In genomic region chr20:45798935-45799642, GRCh38 we compare ENCODE assay signal across 9 cellular contexts. TPM values are rescaled to one million over a fixed set of nuclear protein-coding genes. Genes with fewer than 3 reads are reported as not detected.
DNase-seq lines count a peak whose midpoint lies in the region; FAIRE-seq and TF ChIP-seq lines count a peak whose summit lies in the region.
"Had no signal": no experiment of that assay in that cellular context is flagged by ENCODE, and none has a peak within 500 bp of the region (broad histone marks: within the 10 kb centered on the region; RNA-seq: fewer than 3 reads in every experiment).

No MANE protein-coding gene starts in this region.

- peaks cover 56% of the 10 kb centered on the region for H3K36me3 ChIP-seq in astrocyte (ENCODE audit: insufficient read depth, low read length)

- no peak overlapping the region for H3K4me2 ChIP-seq in astrocyte (ENCODE audit: low read length)

- H3K4me3 Mint-ChIP-seq in T-helper 2 cell treated with Interferon-gamma antibody and Interleukin-4, amounts not matched to agents 5 μg/mL and 100 μg/mL, for 36 hours: no peak overlapping the region
- no peak overlapping the region for H3K4me3 Mint-ChIP-seq in astrocyte (ENCODE audit: unreplicated experiment)

- no peaks in the 10 kb centered on the region for H3K9me3 Mint-ChIP-seq in T-helper 2 cell treated with Interferon-gamma antibody and Interleukin-4, amounts not matched to agents 5 μg/mL and 100 μg/mL, for 36 hours
- H3K9me3 Mint-ChIP-seq in astrocyte (ENCODE audit: unreplicated experiment): no peaks in the 10 kb centered on the region

- no peak overlapping the region for H3K27ac ChIP-seq in astrocyte (ENCODE audit: low read depth, low read length)
- H3K27ac ChIP-seq: epithelial cell of prostate had no signal

- H3K79me2 ChIP-seq in astrocyte (ENCODE audit: insufficient read depth, low read length): peaks cover 3% of the 10 kb centered on the region

- no peaks in the 10 kb centered on the region for H3K27me3 ChIP-seq in astrocyte (ENCODE audit: insufficient read depth, low read length)

- H2AFZ ChIP-seq in astrocyte (ENCODE audit: low read depth, low read length): no peak overlapping the region

- H3K27me3 Mint-ChIP-seq in T-helper 2 cell treated with Interferon-gamma antibody and Interleukin-4, amounts not matched to agents 5 μg/mL and 100 μg/mL, for 36 hours (ENCODE audit: low read depth): no peaks in the 10 kb centered on the region
- no peaks in the 10 kb centered on the region for H3K27me3 Mint-ChIP-seq in astrocyte (ENCODE audit: low read depth, unreplicated experiment)

- no peak for FAIRE-seq in astrocyte (lab: Jason Lieb, UNC)

- H3K36me3 Mint-ChIP-seq in T-helper 2 cell treated with Interferon-gamma antibody and Interleukin-4, amounts not matched to agents 5 μg/mL and 100 μg/mL, for 36 hours (ENCODE audit: low read depth): peaks cover 46% of the 10 kb centered on the region
- H3K36me3 Mint-ChIP-seq in astrocyte (ENCODE audit: low read depth, unreplicated experiment): peaks cover 16% of the 10 kb centered on the region

- peaks cover 6% of the 10 kb centered on the region for H3K4me1 Mint-ChIP-seq in T-helper 2 cell treated with Interferon-gamma antibody and Interleukin-4, amounts not matched to agents 5 μg/mL and 100 μg/mL, for 36 hours (ENCODE audit: low read depth)
- H3K4me1 Mint-ChIP-seq in astrocyte (ENCODE audit: low read depth, unreplicated experiment): no peaks in the 10 kb centered on the region

- peaks cover 6% of the 10 kb centered on the region for H4K20me1 ChIP-seq in astrocyte (ENCODE audit: insufficient read depth, low read length)

- DNase-seq in NK-92 treated with Interleukin-12 subunit alpha and Interleukin-12 subunit beta, amount 100 ng/mL, for 24 hours (lab: John Stamatoyannopoulos, UW): peak; percentile 47
- no peak for DNase-seq in NK-92 (lab: John Stamatoyannopoulos, UW; ENCODE audit: unreplicated experiment)
- DNase-seq in NCI-H1694 (lab: John Stamatoyannopoulos, UW): peak; percentile 59
- DNase-seq in T-helper 2 cell treated with Interferon-gamma antibody and Interleukin-4, amounts not matched to agents 5 μg/mL and 100 μg/mL, for 36 hours (ENCODE audit: low spot score): peak; percentile 40
- no peak for DNase-seq in astrocyte (ENCODE audit: low read depth)
- DNase-seq in iPS DF 4.7 (ENCODE audit: extremely low read depth, low spot score): peak; percentile 46
- DNase-seq in stimulated activated CD4-positive, alpha-beta T cell treated with anti-CD3 and anti-CD28 coated beads, Interleukin-15, amount 100 ng/mL, for 24 hours: peak; percentile 69
- no peak for DNase-seq in posterior vena cava (ENCODE audit: low spot score)

- TF ChIP-seq CTCF in astrocyte (IDR thresholded peaks at IDR 0.05; ENCODE audit: insufficient read depth, low read depth, low read length): peak; percentile 65

- intact Hi-C loops in posterior vena cava (cut with DNase I): loop anchor here in 1 of 2 donors (10.0 kb wide), 1 partner anchor 566 kb away; no protein-coding TSS in a partner anchor

- H3K4me3 ChIP-seq in astrocyte (ENCODE audit: insufficient read depth, low read depth, low read length): no peak overlapping the region

- peak overlapping the region; percentile 34 for H3K27ac Mint-ChIP-seq in T-helper 2 cell treated with Interferon-gamma antibody and Interleukin-4, amounts not matched to agents 5 μg/mL and 100 μg/mL, for 36 hours
- no peak overlapping the region for H3K27ac Mint-ChIP-seq in astrocyte (ENCODE audit: unreplicated experiment)

- H3K4me1 ChIP-seq in astrocyte (ENCODE audit: insufficient read depth, low read length): no peaks in the 10 kb centered on the region

- H3K9ac ChIP-seq in astrocyte (ENCODE audit: low read length): peak overlapping the region; percentile 26

- no peaks in the 10 kb centered on the region for H3K9me3 ChIP-seq in astrocyte (ENCODE audit: insufficient read depth, low read depth, low read length)

RNA-seq across cellular contexts. Expression of gene DNTTIP1, which starts 7.3 kb away (rescaled TPM):
- total RNA-seq in astrocyte (28.1 and 28.7 TPM in 2 replicates), posterior vena cava (10 to 100 TPM; 20.3 to 23.7 TPM)

RNA-seq across cellular contexts. Expression of gene WFDC3, which starts 7.4 kb away (rescaled TPM):
- total RNA-seq in astrocyte (2.0 and 2.2 TPM in 2 replicates), posterior vena cava (1 to 10 TPM in 1 of 2 donors, not detected in 1; 4.7 TPM)

RNA-seq across cellular contexts. Expression of gene UBE2C, which starts 13.4 kb away (rescaled TPM):
- total RNA-seq in astrocyte: 6.2 and 12.3 TPM in 2 replicates
- total RNA-seq in posterior vena cava: under 1 TPM in 1 of 2 donors, not detected in 1; 0.79 TPM

RNA-seq across cellular contexts. Expression of gene TNNC2, which starts 28.0 kb away (rescaled TPM):
- total RNA-seq in astrocyte (not detected in 2 replicates), posterior vena cava (under 1 TPM; 0.48 to 0.60 TPM)

RNA-seq across cellular contexts. Expression of gene SNX21, which starts 34.5 kb away (rescaled TPM):
- total RNA-seq in astrocyte: 13.3 and 14.2 TPM in 2 replicates
- 10 to 100 TPM; 35.8 to 55.4 TPM for total RNA-seq in posterior vena cava

Comparison
In these comparisons a context has a peak if more than half of its experiments do, and no peak if none do; other contexts are left out.
1. DNase-seq: peak in NK-92 treated with Interleukin-12 subunit alpha and Interleukin-12 subunit beta, amount 100 ng/mL, for 24 hours (single experiment), NCI-H1694 (single experiment), T-helper 2 cell treated with Interferon-gamma antibody and Interleukin-4, amounts not matched to agents 5 μg/mL and 100 μg/mL, for 36 hours (single experiment), iPS DF 4.7 (single experiment) and stimulated activated CD4-positive, alpha-beta T cell treated with anti-CD3 and anti-CD28 coated beads, Interleukin-15, amount 100 ng/mL, for 24 hours (single experiment); none in NK-92 (single experiment), astrocyte (single experiment) and posterior vena cava (single experiment).